In the genomic region with DNA sequence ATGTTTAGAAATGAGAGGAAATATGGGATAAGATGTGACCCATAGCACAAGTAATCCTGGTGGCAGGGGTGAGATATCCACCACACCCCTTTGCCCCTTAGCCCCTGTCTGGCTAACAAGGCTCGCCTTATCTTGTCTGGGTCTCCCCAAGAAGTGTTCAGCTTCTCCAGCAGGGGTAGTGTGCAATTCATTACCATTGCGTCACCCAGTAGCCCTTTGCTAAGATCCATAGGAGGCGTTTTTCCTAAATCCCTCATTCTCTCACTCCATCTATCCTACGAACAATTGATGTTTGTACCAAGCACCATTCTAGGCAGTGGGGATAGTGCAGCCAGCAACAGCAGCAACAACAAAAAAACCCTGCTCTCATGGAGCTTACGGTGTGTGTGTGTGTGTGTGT, we compare ENCODE assay signal across 37 cellular contexts. TPM values are rescaled to one million over a fixed set of nuclear protein-coding genes. Genes with fewer than 3 reads are reported as not detected.
"Had no signal": no experiment of that assay in that cellular context is flagged by ENCODE, and none has a peak within 500 bp of the region (broad histone marks: within the 10 kb centered on the region; RNA-seq: fewer than 3 reads in every experiment).

No MANE protein-coding gene starts in this region.

- H3K9me3 Mint-ChIP-seq: dendritic cell treated with granulocyte-macrophage colony-stimulating factor and Interleukin-4, amounts not matched to agents 40 ng/mL and 50 ng/mL, for 4 days; stimulated activated effector memory CD8-positive, alpha-beta T cell treated with anti-CD3 and anti-CD28 coated beads, Interleukin-12 subunit alpha, Interleukin-12 subunit beta, amount 100 ng/mL, for 72 hours had no signal

- DNase-seq: colonic mucosa; effector CD8-positive, alpha-beta T cell; endodermal cell; foreskin fibroblast; gastrocnemius medialis; hippocampal formation; left cardiac atrium; left lung; mesenchymal stem cell; midbrain; naive thymus-derived CD4-positive, alpha-beta T cell; nephron progenitor cell; nucleus accumbens; sigmoid colon; stimulated activated CD4-positive, alpha-beta T cell treated with anti-CD3 and anti-CD28 coated beads, Interleukin-2, amount 100 ng/mL, for 24 hours; stimulated activated CD4-positive, alpha-beta T cell treated with anti-CD3 and anti-CD28 coated beads, Interleukin-4, amount 100 ng/mL, for 24 hours; stimulated activated naive CD4-positive, alpha-beta T cell treated with Interleukin-2 at 50 U/mL for 16 hours; stomach; testis; upper lobe of left lung had no signal

- H3K4me1 ChIP-seq: colonic mucosa, gastrocnemius medialis, left lung, prostate gland, stomach, testis had no signal

- H3K4me3 ChIP-seq: colonic mucosa, gastrocnemius medialis, left lung, prostate gland, right atrium auricular region, sigmoid colon, stomach, testis, tibial artery, upper lobe of left lung had no signal

- H3K4me3 Mint-ChIP-seq: dendritic cell treated with granulocyte-macrophage colony-stimulating factor and Interleukin-4, amounts not matched to agents 40 ng/mL and 50 ng/mL, for 4 days; endodermal cell; naive thymus-derived CD4-positive, alpha-beta T cell; nephron progenitor cell; stimulated activated effector memory CD8-positive, alpha-beta T cell treated with anti-CD3 and anti-CD28 coated beads, Interleukin-12 subunit alpha, Interleukin-12 subunit beta, amount 100 ng/mL, for 72 hours had no signal

- H3K9me3 ChIP-seq: colonic mucosa, gastrocnemius medialis, left lung, prostate gland, right atrium auricular region, sigmoid colon, stomach, testis, tibial artery, upper lobe of left lung had no signal

- H3K27me3 ChIP-seq: colonic mucosa, gastrocnemius medialis, left lung, right atrium auricular region, sigmoid colon, stomach, testis, tibial artery, upper lobe of left lung had no signal

- H3K27ac ChIP-seq: colonic mucosa, epithelial cell of prostate, gastrocnemius medialis, left lung, prostate gland, right atrium auricular region, sigmoid colon, stomach, testis, tibial artery, upper lobe of left lung had no signal

- H3K36me3 ChIP-seq: colonic mucosa, gastrocnemius medialis, left lung, prostate gland, right atrium auricular region, sigmoid colon, stomach, tibial artery, upper lobe of left lung had no signal

- FAIRE-seq: islet of Langerhans, urothelium cell line had no signal

- H3K27ac Mint-ChIP-seq: dendritic cell treated with granulocyte-macrophage colony-stimulating factor and Interleukin-4, amounts not matched to agents 40 ng/mL and 50 ng/mL, for 4 days; endodermal cell; nephron progenitor cell; stimulated activated effector memory CD8-positive, alpha-beta T cell treated with anti-CD3 and anti-CD28 coated beads, Interleukin-12 subunit alpha, Interleukin-12 subunit beta, amount 100 ng/mL, for 72 hours had no signal

- ATAC-seq: esophagus mucosa; gastrocnemius medialis; left cardiac atrium; left lung; naive thymus-derived CD4-positive, alpha-beta T cell; stimulated activated effector memory CD8-positive, alpha-beta T cell treated with anti-CD3 and anti-CD28 coated beads, Interleukin-12 subunit alpha, Interleukin-12 subunit beta, amount 100 ng/mL, for 72 hours had no signal

- H3K36me3 Mint-ChIP-seq: naive thymus-derived CD4-positive, alpha-beta T cell; stimulated activated effector memory CD8-positive, alpha-beta T cell treated with anti-CD3 and anti-CD28 coated beads, Interleukin-12 subunit alpha, Interleukin-12 subunit beta, amount 100 ng/mL, for 72 hours had no signal

- H3K4me1 Mint-ChIP-seq: stimulated activated effector memory CD8-positive, alpha-beta T cell treated with anti-CD3 and anti-CD28 coated beads, Interleukin-12 subunit alpha, Interleukin-12 subunit beta, amount 100 ng/mL, for 72 hours had no signal

RNA-seq across cellular contexts. Expression of a gene that starts 30.8 kb away (rescaled TPM):
- total RNA-seq: colonic mucosa, endodermal cell, esophagus mucosa, gastrocnemius medialis, glomerular endothelial cell, kidney epithelial cell, left cardiac atrium, left lung, lower leg skin, lung microvascular endothelial cell, mucosa of gallbladder, osteocyte, right atrium auricular region, sigmoid colon, skeletal muscle tissue, stomach, subcutaneous adipose tissue had no signal
- polyA plus RNA-seq: naive thymus-derived CD4-positive, alpha-beta T cell; stomach had no signal

RNA-seq across cellular contexts. Expression of a gene that starts 44.5 kb away (rescaled TPM):
- total RNA-seq: colonic mucosa, endodermal cell, esophagus mucosa, gastrocnemius medialis, glomerular endothelial cell, kidney epithelial cell, left cardiac atrium, left lung, lower leg skin, lung microvascular endothelial cell, mucosa of gallbladder, osteocyte, right atrium auricular region, sigmoid colon, skeletal muscle tissue, stomach, subcutaneous adipose tissue, upper lobe of left lung had no signal
- polyA plus RNA-seq: naive thymus-derived CD4-positive, alpha-beta T cell; sigmoid colon; stomach had no signal
